8 cellular contexts compared by ENCODE assay signal in genomic region chr18:63578357-63578958, GRCh38. TPM values are rescaled to one million over a fixed set of nuclear protein-coding genes. Genes with fewer than 3 reads are reported as not detected.
DNase-seq lines count a peak whose midpoint lies in the region; ATAC-seq and TF ChIP-seq lines count a peak whose summit lies in the region.

No MANE protein-coding gene starts in this region.

- CTCF ChIA-PET in AG04449 (lab: Yijun Ruan, JAX) = interaction anchor here (0.6 to 13.0 kb wide), 52 partner anchors 10 to 1992 kb away, joined by 3 to 724 read pairs (median 4); partner anchors contain the start of genes SERPINB12, SERPINB13, SERPINB5 and SERPINB7
- CTCF ChIA-PET in PC-3 (lab: Charles Lee) = interaction anchor here (0.5 to 0.9 kb wide), 7 partner anchors 15 to 178 kb away, joined by 3 to 10 read pairs (median 3); no protein-coding TSS in a partner anchor

- TF ChIP-seq POLR2A in erythroblast (IDR thresholded peaks at IDR 0.05; ENCODE audit: low read length) = no peak
- TF ChIP-seq POLR2A in prostate gland (IDR thresholded peaks at IDR 0.05) = no peak

- peak; percentile 61 for ATAC-seq in HG03439 (IDR thresholded peaks at IDR 0.05; ENCODE audit: unreplicated experiment)
- peak; percentile 48; the same call in 1 of the 2 replicates for ATAC-seq in PC-3
- ATAC-seq in HG02970 (IDR thresholded peaks at IDR 0.05; ENCODE audit: low FRiP score, unreplicated experiment) = no peak

- no peaks in the 10 kb centered on the region for H3K36me3 ChIP-seq in PC-3 (ENCODE audit: low read depth, low read length)
- no peaks in the 10 kb centered on the region for H3K36me3 ChIP-seq in prostate gland

- WGBS in prostate gland = 35% methylated on average over 5 of the region's 5 CpGs

- no peaks in the 10 kb centered on the region for H3K9me2 ChIP-seq in PC-3 (replicated peaks; ENCODE audit: low read length)

- H3K9ac ChIP-seq in PC-3 (ENCODE audit: low read length) = 0 out of 2 replicates have a peak overlapping the region, but pooled peaks have one; percentile 7

- H3K4me3 ChIP-seq in AG04449 (ENCODE audit: low read depth, low read length) = no peak overlapping the region
- H3K4me3 ChIP-seq in PC-3 (ENCODE audit: low read length) = no peak overlapping the region
- H3K4me3 ChIP-seq in prostate gland = no peak overlapping the region

- H3K9me3 ChIP-seq in PC-3 (ENCODE audit: low read length) (no peaks in the 10 kb centered on the region), prostate gland (no peaks in the 10 kb centered on the region)

- no peaks in the 10 kb centered on the region for H3K79me2 ChIP-seq in PC-3 (ENCODE audit: low read length)

- no peaks in the 10 kb centered on the region for H3F3A ChIP-seq in PC-3 (ENCODE audit: low read length, unreplicated experiment)

- no TSS peak for BruUV-seq in PC-3 (replicated peaks; lab: Mats Ljungman, UMichigan)

- intact Hi-C loops in PC-3 (cut with micrococcal nuclease) (loop anchor here (1.0 to 5.0 kb wide), 4 partner anchors 60 to 266 kb away; no protein-coding TSS in a partner anchor), prostate gland (cut with DNase I) (no loop called here)

- POLR2A ChIA-PET in AG04449 (lab: Yijun Ruan, JAX) (no interaction called here), PC-3 (lab: Charles Lee; ENCODE audit: unreplicated experiment) (interaction anchor here (0.7 kb wide), 1 partner anchor 99 kb away, joined by 8 read pairs; no protein-coding TSS in a partner anchor)

- no peaks in the 10 kb centered on the region for H4K20me1 ChIP-seq in PC-3 (ENCODE audit: low read length)

- DNase-seq in AG04449 (ENCODE audit: low read depth, low spot score) (no peak), GM10266 (ENCODE audit: extremely low spot score) (peak; percentile 20), PC-3 (peak; percentile 69), erythroblast (lab: John Stamatoyannopoulos, UW) (peak; percentile 38 to 66), prostate gland (ENCODE audit: low spot score) (no peak)
- no peak for DNase-seq in stimulated activated CD4-positive, alpha-beta T cell treated with anti-CD3 and anti-CD28 coated beads, Interleukin-4, amount 100 ng/mL, for 24 hours

- no peak overlapping the region for H3K4me2 ChIP-seq in PC-3 (ENCODE audit: low read length)

- H3K4me1 ChIP-seq in PC-3 (ENCODE audit: insufficient read depth, low read length) = no peaks in the 10 kb centered on the region
- H3K4me1 ChIP-seq in prostate gland (replicated peaks) = no peaks in the 10 kb centered on the region

- H3K27ac ChIP-seq in PC-3 (ENCODE audit: low read length) (no peak overlapping the region), prostate gland (no peak overlapping the region)

- H2AFZ ChIP-seq in PC-3 (ENCODE audit: low read length) = 0 out of 2 replicates have a peak overlapping the region, but pooled peaks have one; percentile 4

- H3K27me3 ChIP-seq in PC-3 (ENCODE audit: low read length) = no peaks in the 10 kb centered on the region
- H3K27me3 ChIP-seq in prostate gland (replicated peaks; ENCODE audit: insufficient read depth) = no peaks in the 10 kb centered on the region

- TF ChIP-seq CTCF in AG04449 (IDR thresholded peaks at IDR 0.05; ENCODE audit: insufficient read depth, low read length, missing control alignments) (peak; percentile 73), GM10266 (IDR thresholded peaks at IDR 0.05; ENCODE audit: control insufficient read depth, insufficient read depth, low read depth, missing control alignments) (peak; percentile 72), PC-3 (conservative IDR thresholded peaks at IDR 0.05; ENCODE audit: low read depth, low read length) (peak; percentile 90), prostate gland (IDR thresholded peaks at IDR 0.05) (peak; percentile 11 to 59 (median 43))

RNA-seq across cellular contexts. Expression of gene SERPINB13, which starts 8.7 kb away (rescaled TPM):
- total RNA-seq in PC-3 (2014; rRNA removed) = not detected in 2 replicates
- total RNA-seq in prostate gland = under 1 TPM in 1 of 2 donors, not detected in 1; 0.57 TPM

RNA-seq across cellular contexts. Expression of gene SERPINB12, which starts 36.3 kb away (rescaled TPM):
- total RNA-seq in PC-3 (2014; rRNA removed) (not detected in 2 replicates), prostate gland (not detected)

Comparison
In these comparisons a context has a peak if more than half of its experiments do, and no peak if none do; other contexts are left out.
1. DNase-seq: peak in GM10266 (single experiment), PC-3 (single experiment) and erythroblast (2 of 2); none in AG04449 (single experiment), prostate gland (single experiment) and stimulated activated CD4-positive, alpha-beta T cell treated with anti-CD3 and anti-CD28 coated beads, Interleukin-4, amount 100 ng/mL, for 24 hours (single experiment).
2. Peak in every context shown above with its lines, with median percentiles within 50 percentile points of each other: CTCF ChIP-seq.